ENCODE assay signal across 9 cellular contexts in the genomic region with DNA sequence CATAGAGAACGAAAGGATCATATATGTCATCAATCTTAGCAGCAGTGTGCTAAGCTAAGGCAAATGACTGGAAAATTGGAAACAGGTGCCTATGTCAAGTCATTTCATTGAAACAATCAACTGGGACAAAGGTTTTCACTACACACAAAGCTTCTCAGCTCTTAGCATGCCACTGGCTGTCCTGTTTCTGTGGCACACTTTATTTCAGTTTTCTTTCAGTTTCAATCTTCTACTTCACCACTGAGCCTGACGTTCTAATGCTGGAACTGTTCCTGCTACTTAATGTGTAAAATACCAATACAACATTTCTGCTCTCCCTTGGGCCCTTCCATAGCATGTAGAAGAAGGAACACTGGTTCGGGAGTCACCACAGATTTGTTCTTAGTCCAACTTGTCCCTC.
"Had no signal": no experiment of that assay in that cellular context is flagged by ENCODE, and none has a peak within 500 bp of the region (broad histone marks: within the 10 kb centered on the region; RNA-seq: fewer than 3 reads in every experiment).

No MANE protein-coding gene starts in this region.

- DNase-seq: GM23248, GOT3, H7, H9, HCEC 1CT, HFFc6 had no signal

- H2AFZ ChIP-seq: GM23248, GM23338 had no signal

- H3K4me2 ChIP-seq: GM23338 had no signal

- H3K27ac ChIP-seq: GM23248 had no signal

- H3K4me3 ChIP-seq: GM23248, GM23338, HAP-1 had no signal

- H3K9ac ChIP-seq: GM23248 had no signal

- ATAC-seq: GM23338, HCT116 had no signal

- H3K4me1 ChIP-seq: HAP-1 had no signal

- H3K9me3 ChIP-seq: HAP-1 had no signal

- H3K36me3 ChIP-seq: HAP-1 had no signal
